ENCODE assay signal across 8 cellular contexts in genomic region chr1:39638965-39639332, GRCh38. TPM values are rescaled to one million over a fixed set of nuclear protein-coding genes. Genes with fewer than 3 reads are reported as not detected.
DNase-seq lines count a peak whose midpoint lies in the region; ATAC-seq and TF ChIP-seq lines count a peak whose summit lies in the region.

No MANE protein-coding gene starts in this region.

- peaks cover 71% of the 10 kb centered on the region for H3K27me3 Mint-ChIP-seq in stimulated activated naive CD8-positive, alpha-beta T cell treated with anti-CD3 and anti-CD28 coated beads, Interleukin-15, amount 100 ng/mL, for 72 hours
- H3K27me3 Mint-ChIP-seq in naive B cell: peaks cover 46 to 59% (median 59%) of the 10 kb centered on the region in 3 donors

- H3K36me3 Mint-ChIP-seq in naive B cell: no peaks in the 10 kb centered on the region

- peak overlapping the region; percentile 44 for H3K4me3 ChIP-seq in choroid plexus epithelial cell (ENCODE audit: low read depth, low read length)

- no peak for ATAC-seq in stimulated activated naive CD8-positive, alpha-beta T cell treated with anti-CD3 and anti-CD28 coated beads, Interleukin-15, amount 100 ng/mL, for 72 hours
- no peak for ATAC-seq in stimulated activated naive CD8-positive, alpha-beta T cell treated with anti-CD3 and anti-CD28 coated beads, Interleukin-15, Interleukin-2, amounts not matched to agents 100 U/mL and 50 U/mL, for 24 hours
- ATAC-seq in naive B cell (ENCODE audit: low read depth in 2 of 2) (no peak), HG03521 (IDR thresholded peaks at IDR 0.05; ENCODE audit: unreplicated experiment) (no peak)

- no peak for DNase-seq in stimulated activated naive CD8-positive, alpha-beta T cell treated with anti-CD3 and anti-CD28 coated beads, Interleukin-15, amount 100 ng/mL, for 72 hours
- no peak for DNase-seq in stimulated activated naive CD8-positive, alpha-beta T cell treated with anti-CD3 and anti-CD28 coated beads, Interleukin-15, Interleukin-2, amounts not matched to agents 100 U/mL and 50 U/mL, for 24 hours
- DNase-seq in choroid plexus epithelial cell (ENCODE audit: low read depth) (no peak), naive B cell (no peak), HuH-7.5 (ENCODE audit: low spot score) (no peak), COLO668 (lab: John Stamatoyannopoulos, UW; ENCODE audit: unreplicated experiment) (no peak)
- no peak for DNase-seq in NK-92 treated with Interleukin-12 subunit alpha and Interleukin-12 subunit beta, amount 100 ng/mL, for 24 hours (lab: John Stamatoyannopoulos, UW)

- H3K4me1 Mint-ChIP-seq in stimulated activated naive CD8-positive, alpha-beta T cell treated with anti-CD3 and anti-CD28 coated beads, Interleukin-15, amount 100 ng/mL, for 72 hours: peaks cover 6% of the 10 kb centered on the region
- peaks cover 0 to 2% (median 0%) of the 10 kb centered on the region in 3 donors for H3K4me1 Mint-ChIP-seq in naive B cell

- peak overlapping the region; percentile 73 for H3K4me3 Mint-ChIP-seq in stimulated activated naive CD8-positive, alpha-beta T cell treated with anti-CD3 and anti-CD28 coated beads, Interleukin-15, amount 100 ng/mL, for 72 hours
- H3K4me3 Mint-ChIP-seq in naive B cell: peak overlapping the region; percentile 25 to 80 (median 63)

- no peaks in the 10 kb centered on the region for H3K9me3 Mint-ChIP-seq in stimulated activated naive CD8-positive, alpha-beta T cell treated with anti-CD3 and anti-CD28 coated beads, Interleukin-15, amount 100 ng/mL, for 72 hours
- H3K9me3 Mint-ChIP-seq in naive B cell: peaks cover 0 to 5% (median 2%) of the 10 kb centered on the region in 7 donors

- TF ChIP-seq CTCF in choroid plexus epithelial cell (conservative IDR thresholded peaks at IDR 0.05; ENCODE audit: low read depth, low read length): no peak

- no peak overlapping the region for H3K27ac Mint-ChIP-seq in stimulated activated naive CD8-positive, alpha-beta T cell treated with anti-CD3 and anti-CD28 coated beads, Interleukin-15, amount 100 ng/mL, for 72 hours
- H3K27ac Mint-ChIP-seq in naive B cell: peak overlapping the region in 1 of 6 donors; percentile 9

RNA-seq across cellular contexts. Expression of gene HEYL, which starts 0.5 kb away (rescaled TPM):
- not detected for polyA plus RNA-seq in naive B cell (ENCODE audit: low read depth in 6 of 6)

RNA-seq across cellular contexts. Expression of gene NT5C1A, which starts 33.0 kb away (rescaled TPM):
- not detected for polyA plus RNA-seq in naive B cell (ENCODE audit: low read depth in 6 of 6)

RNA-seq across cellular contexts. Expression of gene HPCAL4, which starts 52.3 kb away (rescaled TPM):
- not detected for polyA plus RNA-seq in naive B cell (ENCODE audit: low read depth in 6 of 6)
